37 cellular contexts compared by ENCODE assay signal in genomic region chr15:29333261-29333660, GRCh38.
"Had no signal": no experiment of that assay in that cellular context is flagged by ENCODE, and none has a peak within 500 bp of the region (broad histone marks: within the 10 kb centered on the region; RNA-seq: fewer than 3 reads in every experiment).

No MANE protein-coding gene starts in this region.

- H3K27ac Mint-ChIP-seq: activated naive CD4-positive, alpha-beta T cell treated with anti-CD3 and anti-CD28 coated beads for 36 hours; activated naive CD4-positive, alpha-beta T cell treated with anti-CD3 and anti-CD28 coated beads, Interleukin-2, amount 10 ng/mL, durations not matched to agents 7 days and 5 days; activated naive CD4-positive, alpha-beta T cell treated with anti-CD3 and anti-CD28 coated beads, Interleukin-2, amount 50 U/mL, for 24 hours; activated naive CD4-positive, alpha-beta T cell treated with anti-CD3 and anti-CD28 coated beads, Interleukin-2, amount 50 U/mL, for 72 hours; activated naive CD8-positive, alpha-beta T cell; activated naive CD8-positive, alpha-beta T cell treated with anti-CD3 and anti-CD28 coated beads for 36 hours; activated naive CD8-positive, alpha-beta T cell treated with anti-CD3 and anti-CD28 coated beads, Interleukin-2, amount 10 ng/mL, durations not matched to agents 7 days and 5 days; activated naive CD8-positive, alpha-beta T cell treated with anti-CD3 and anti-CD28 coated beads, Interleukin-2, amount 50 U/mL, for 24 hours; activated T-cell treated with anti-CD3 and anti-CD28 coated beads, Interleukin-2, amount 50 U/mL, for 24 hours; activated T-cell treated with anti-CD3 and anti-CD28 coated beads, Interleukin-2, amount 50 U/mL, for 72 hours; activated T-helper 1 cell treated with anti-CD3 and anti-CD28 coated beads, Interleukin-12 subunit alpha, Interleukin-12 subunit beta, Interleukin-2, Interleukin-4 antibody, amounts not matched to agents 30 ng/mL and 10 ng/mL and 1 ng/mL, durations not matched to agents 14 hours and 24 hours and 36 hours; activated T-helper 17 cell treated with anti-CD3 and anti-CD28 coated beads, Interleukin-2, amount 50 U/mL, for 72 hours; activated T-helper 2 cell treated with anti-CD3 and anti-CD28 coated beads, Interferon-gamma antibody, Interleukin-2, Interleukin-4, amounts not matched to agents 10 μg/mL and 5 μg/mL and 100 μg/mL, durations not matched to agents 14 hours and 24 hours and 36 hours; brain had no signal

- DNase-seq: activated effector memory CD4-positive, alpha-beta T cell treated with anti-CD3 and anti-CD28 coated beads, Interleukin-2, amount 50 U/mL, for 16 hours; activated effector memory CD4-positive, alpha-beta T cell treated with Interleukin-2 at 50 U/mL for 16 hours; activated gamma-delta T cell; activated gamma-delta T cell treated with Interleukin-2 at 50 U/mL for 16 hours; activated naive CD4-positive, alpha-beta T cell; activated naive CD4-positive, alpha-beta T cell treated with anti-CD3 and anti-CD28 coated beads for 36 hours; activated naive CD4-positive, alpha-beta T cell treated with anti-CD3 and anti-CD28 coated beads, Interleukin-2, amount 10 ng/mL, durations not matched to agents 7 days and 5 days; activated naive CD4-positive, alpha-beta T cell treated with anti-CD3 and anti-CD28 coated beads, Interleukin-2, amount 50 U/mL, for 16 hours; activated naive CD4-positive, alpha-beta T cell treated with Interleukin-2 at 50 U/mL for 16 hours; activated naive CD8-positive, alpha-beta T cell treated with anti-CD3 and anti-CD28 coated beads for 36 hours; activated naive CD8-positive, alpha-beta T cell treated with anti-CD3 and anti-CD28 coated beads, Interleukin-2, amount 10 ng/mL, durations not matched to agents 7 days and 5 days; activated naive CD8-positive, alpha-beta T cell treated with anti-CD3 and anti-CD28 coated beads, Interleukin-2, amount 50 U/mL, for 24 hours; activated T-cell treated with anti-CD3 and anti-CD28 coated beads, Interleukin-2, amount 50 U/mL, for 1 hour; activated T-cell treated with anti-CD3 and anti-CD28 coated beads, Interleukin-2, amount 50 U/mL, for 24 hours; activated T-cell treated with anti-CD3 and anti-CD28 coated beads, Interleukin-2, amount 50 U/mL, for 4 hours; activated T-cell treated with anti-CD3 and anti-CD28 coated beads, Interleukin-2, amount 50 U/mL, for 48 hours; activated T-cell treated with anti-CD3 and anti-CD28 coated beads, Interleukin-2, amount 50 U/mL, for 72 hours; adrenal gland; amniotic stem cell; amygdala; anterior cingulate cortex; body of pancreas; brain microvascular endothelial cell; caudate nucleus; central memory CD4-positive, alpha-beta T cell; cerebellar nuclear complex had no signal

- H3K27me3 Mint-ChIP-seq: activated naive CD4-positive, alpha-beta T cell treated with anti-CD3 and anti-CD28 coated beads, Interleukin-2, amount 10 ng/mL, durations not matched to agents 7 days and 5 days; activated naive CD4-positive, alpha-beta T cell treated with anti-CD3 and anti-CD28 coated beads, Interleukin-2, amount 50 U/mL, for 24 hours; activated naive CD8-positive, alpha-beta T cell treated with anti-CD3 and anti-CD28 coated beads, Interleukin-2, amount 10 ng/mL, durations not matched to agents 7 days and 5 days; activated naive CD8-positive, alpha-beta T cell treated with anti-CD3 and anti-CD28 coated beads, Interleukin-2, amount 50 U/mL, for 24 hours had no signal

- H3K36me3 ChIP-seq: adrenal gland, ascending aorta, brain microvascular endothelial cell, breast epithelium, cardiac muscle cell had no signal

- H3K9me3 Mint-ChIP-seq: activated naive CD4-positive, alpha-beta T cell treated with anti-CD3 and anti-CD28 coated beads for 36 hours; activated naive CD4-positive, alpha-beta T cell treated with anti-CD3 and anti-CD28 coated beads, Interleukin-2, amount 10 ng/mL, durations not matched to agents 7 days and 5 days; activated naive CD4-positive, alpha-beta T cell treated with anti-CD3 and anti-CD28 coated beads, Interleukin-2, amount 50 U/mL, for 24 hours; activated naive CD4-positive, alpha-beta T cell treated with anti-CD3 and anti-CD28 coated beads, Interleukin-2, amount 50 U/mL, for 72 hours; activated naive CD8-positive, alpha-beta T cell treated with anti-CD3 and anti-CD28 coated beads for 36 hours; activated naive CD8-positive, alpha-beta T cell treated with anti-CD3 and anti-CD28 coated beads, Interleukin-2, amount 10 ng/mL, durations not matched to agents 7 days and 5 days; activated naive CD8-positive, alpha-beta T cell treated with anti-CD3 and anti-CD28 coated beads, Interleukin-2, amount 50 U/mL, for 24 hours; activated T-cell treated with anti-CD3 and anti-CD28 coated beads, Interleukin-2, amount 50 U/mL, for 24 hours; activated T-cell treated with anti-CD3 and anti-CD28 coated beads, Interleukin-2, amount 50 U/mL, for 4 hours; activated T-cell treated with anti-CD3 and anti-CD28 coated beads, Interleukin-2, amount 50 U/mL, for 72 hours; activated T-helper 1 cell treated with anti-CD3 and anti-CD28 coated beads, Interleukin-12 subunit alpha, Interleukin-12 subunit beta, Interleukin-2, Interleukin-4 antibody, amounts not matched to agents 30 ng/mL and 10 ng/mL and 1 ng/mL, durations not matched to agents 14 hours and 24 hours and 36 hours; activated T-helper 17 cell treated with anti-CD3 and anti-CD28 coated beads, Interleukin-2, amount 50 U/mL, for 72 hours; activated T-helper 2 cell treated with anti-CD3 and anti-CD28 coated beads, Interferon-gamma antibody, Interleukin-2, Interleukin-4, amounts not matched to agents 10 μg/mL and 5 μg/mL and 100 μg/mL, durations not matched to agents 14 hours and 24 hours and 36 hours; brain; central memory CD8-positive, alpha-beta T cell had no signal

- H3K4me3 ChIP-seq: adrenal gland, ascending aorta, body of pancreas, breast epithelium, cardiac muscle cell had no signal

- H3K36me3 Mint-ChIP-seq: activated naive CD4-positive, alpha-beta T cell treated with anti-CD3 and anti-CD28 coated beads, Interleukin-2, amount 10 ng/mL, durations not matched to agents 7 days and 5 days; activated naive CD4-positive, alpha-beta T cell treated with anti-CD3 and anti-CD28 coated beads, Interleukin-2, amount 50 U/mL, for 24 hours; activated naive CD4-positive, alpha-beta T cell treated with anti-CD3 and anti-CD28 coated beads, Interleukin-2, amount 50 U/mL, for 72 hours; activated naive CD8-positive, alpha-beta T cell; activated naive CD8-positive, alpha-beta T cell treated with anti-CD3 and anti-CD28 coated beads for 36 hours; activated naive CD8-positive, alpha-beta T cell treated with anti-CD3 and anti-CD28 coated beads, Interleukin-2, amount 10 ng/mL, durations not matched to agents 7 days and 5 days; brain had no signal

- H3K4me1 Mint-ChIP-seq: activated naive CD4-positive, alpha-beta T cell treated with anti-CD3 and anti-CD28 coated beads, Interleukin-2, amount 10 ng/mL, durations not matched to agents 7 days and 5 days; activated naive CD4-positive, alpha-beta T cell treated with anti-CD3 and anti-CD28 coated beads, Interleukin-2, amount 50 U/mL, for 24 hours; activated naive CD8-positive, alpha-beta T cell treated with anti-CD3 and anti-CD28 coated beads for 36 hours; activated naive CD8-positive, alpha-beta T cell treated with anti-CD3 and anti-CD28 coated beads, Interleukin-2, amount 10 ng/mL, durations not matched to agents 7 days and 5 days; activated naive CD8-positive, alpha-beta T cell treated with anti-CD3 and anti-CD28 coated beads, Interleukin-2, amount 50 U/mL, for 24 hours; activated T-helper 17 cell treated with anti-CD3 and anti-CD28 coated beads, Interleukin-2, amount 50 U/mL, for 72 hours; central memory CD8-positive, alpha-beta T cell had no signal

- H3K27me3 ChIP-seq: adrenal gland, ascending aorta, body of pancreas, brain microvascular endothelial cell, breast epithelium, cardiac muscle cell had no signal

- H3K4me1 ChIP-seq: adrenal gland, ascending aorta, breast epithelium had no signal

- H3K9me3 ChIP-seq: adrenal gland, ascending aorta, body of pancreas, breast epithelium had no signal

- ATAC-seq: activated naive CD4-positive, alpha-beta T cell treated with anti-CD3 and anti-CD28 coated beads, Interleukin-2, amount 50 U/mL, for 72 hours; activated naive CD8-positive, alpha-beta T cell treated with anti-CD3 and anti-CD28 coated beads, Interleukin-2, amount 50 U/mL, for 24 hours; activated T-cell treated with anti-CD3 and anti-CD28 coated beads, Interleukin-2, amount 50 U/mL, for 4 hours; activated T-cell treated with anti-CD3 and anti-CD28 coated beads, Interleukin-2, amount 50 U/mL, for 72 hours; activated T-helper 17 cell treated with anti-CD3 and anti-CD28 coated beads, Interleukin-2, amount 50 U/mL, for 72 hours; body of pancreas had no signal

- H3K4me3 Mint-ChIP-seq: activated naive CD4-positive, alpha-beta T cell treated with anti-CD3 and anti-CD28 coated beads for 36 hours; activated naive CD4-positive, alpha-beta T cell treated with anti-CD3 and anti-CD28 coated beads, Interleukin-2, amount 10 ng/mL, durations not matched to agents 7 days and 5 days; activated naive CD4-positive, alpha-beta T cell treated with anti-CD3 and anti-CD28 coated beads, Interleukin-2, amount 50 U/mL, for 24 hours; activated naive CD8-positive, alpha-beta T cell; activated naive CD8-positive, alpha-beta T cell treated with anti-CD3 and anti-CD28 coated beads for 36 hours; activated naive CD8-positive, alpha-beta T cell treated with anti-CD3 and anti-CD28 coated beads, Interleukin-2, amount 10 ng/mL, durations not matched to agents 7 days and 5 days; activated naive CD8-positive, alpha-beta T cell treated with anti-CD3 and anti-CD28 coated beads, Interleukin-2, amount 50 U/mL, for 24 hours; activated T-cell treated with anti-CD3 and anti-CD28 coated beads, Interleukin-2, amount 50 U/mL, for 24 hours; activated T-cell treated with anti-CD3 and anti-CD28 coated beads, Interleukin-2, amount 50 U/mL, for 4 hours; activated T-cell treated with anti-CD3 and anti-CD28 coated beads, Interleukin-2, amount 50 U/mL, for 72 hours; activated T-helper 1 cell treated with anti-CD3 and anti-CD28 coated beads, Interleukin-12 subunit alpha, Interleukin-12 subunit beta, Interleukin-2, Interleukin-4 antibody, amounts not matched to agents 30 ng/mL and 10 ng/mL and 1 ng/mL, durations not matched to agents 14 hours and 24 hours and 36 hours; activated T-helper 17 cell treated with anti-CD3 and anti-CD28 coated beads, Interleukin-2, amount 50 U/mL, for 72 hours; brain; central memory CD8-positive, alpha-beta T cell had no signal

- H3K27ac ChIP-seq: adrenal gland, ascending aorta, body of pancreas, brain microvascular endothelial cell, breast epithelium, cardiac muscle cell had no signal
